Comparison of ENCODE assay signal across 10 cellular contexts in genomic region chr15:85316244-85316934, GRCh38.
A peak's percentile ranks its signal among the peaks of the same experiment; 100 is the strongest.
DNase-seq lines count a peak whose midpoint lies in the region; ATAC-seq and TF ChIP-seq lines count a peak whose summit lies in the region.
"Had no signal": no experiment of that assay in that cellular context is flagged by ENCODE, and none has a peak within 500 bp of the region (broad histone marks: within the 10 kb centered on the region; RNA-seq: fewer than 3 reads in every experiment).

No MANE protein-coding gene starts in this region.

- H3K9me1 ChIP-seq in IMR-90 (ENCODE audit: insufficient read depth, low read length): peaks cover 23% of the 10 kb centered on the region

- H3K18ac ChIP-seq in IMR-90 (ENCODE audit: low read depth, low read length): peak overlapping the region; percentile 18; the same call in 1 of the 2 replicates

- H2AFZ ChIP-seq in IMR-90 (replicated peaks; ENCODE audit: low read length, poor library complexity): no peak overlapping the region

- no peaks in the 10 kb centered on the region for H3K9me3 ChIP-seq in CD4-positive, CD25-positive, alpha-beta regulatory T cell (ENCODE audit: control insufficient read depth in 2 of 2, low read length in 2 of 2)
- no peaks in the 10 kb centered on the region for H3K9me3 ChIP-seq in IMR-90 (ENCODE audit: control insufficient read depth, insufficient read depth, low read length)
- no peaks in the 10 kb centered on the region for H3K9me3 ChIP-seq in gastroesophageal sphincter

- peak overlapping the region; percentile 63; the same call in 1 of the 2 replicates for H3K23ac ChIP-seq in IMR-90 (ENCODE audit: low read depth, low read length)

- BruUV-seq in IMR-90 (replicated peaks; lab: Mats Ljungman, UMichigan): no TSS peak

- H3K27ac ChIP-seq in CD4-positive, CD25-positive, alpha-beta regulatory T cell (ENCODE audit: insufficient read depth, low read length, poor library complexity, severe bottlenecking): peak overlapping the region; percentile 77
- H3K27ac ChIP-seq in IMR-90 (ENCODE audit: insufficient read depth, low read length) (no peak overlapping the region), gastroesophageal sphincter (no peak overlapping the region)
- H3K27ac ChIP-seq: HL-60 had no signal

- dilution Hi-C loops in IMR-90 (cut with HindIII; ENCODE audit: low sequenced_read_pairs, unreplicated experiment): no loop called here

- CTCF ChIA-PET in IMR-90 (lab: Yijun Ruan, JAX): no interaction called here

- peak overlapping the region; percentile 31 for H2BK5ac ChIP-seq in IMR-90 (ENCODE audit: low read depth, low read length, poor library complexity, severe bottlenecking)

- H3K27me3 Mint-ChIP-seq in CD4-positive, CD25-positive, alpha-beta regulatory T cell: no peaks in the 10 kb centered on the region
- no peaks in the 10 kb centered on the region for H3K27me3 Mint-ChIP-seq in naive B cell

- peak overlapping the region; percentile 20; the same call in 2 of the 3 replicates for H2BK15ac ChIP-seq in IMR-90 (ENCODE audit: low read depth, low read length)

- no peak for TF ChIP-seq EP300 in gastroesophageal sphincter (IDR thresholded peaks at IDR 0.05)

- no peak overlapping the region for H3K4me2 ChIP-seq in IMR-90 (ENCODE audit: low read depth, low read length)

- no peak overlapping the region for H2AK9ac ChIP-seq in IMR-90 (replicated peaks; ENCODE audit: low read depth, low read length, poor library complexity)

- H2BK120ac ChIP-seq in IMR-90 (ENCODE audit: low read depth, low read length): peak overlapping the region; percentile 73

- no peaks in the 10 kb centered on the region for H3K27me3 ChIP-seq in CD4-positive, CD25-positive, alpha-beta regulatory T cell (ENCODE audit: control insufficient read depth, insufficient read depth, low read length)
- H3K27me3 ChIP-seq in IMR-90 (ENCODE audit: control insufficient read depth, insufficient read depth, low read length) (no peaks in the 10 kb centered on the region), gastroesophageal sphincter (no peaks in the 10 kb centered on the region)

- peaks cover 34 to 65% (median 47%) of the 10 kb centered on the region in 4 donors for H3K4me1 Mint-ChIP-seq in CD4-positive, CD25-positive, alpha-beta regulatory T cell
- peaks cover 53 to 82% (median 62%) of the 10 kb centered on the region in 3 donors for H3K4me1 Mint-ChIP-seq in naive B cell

- H3K4me1 ChIP-seq in CD4-positive, CD25-positive, alpha-beta regulatory T cell (ENCODE audit: control insufficient read depth, insufficient read depth, low read length, poor library complexity, severe bottlenecking): peaks cover 41% of the 10 kb centered on the region
- H3K4me1 ChIP-seq in IMR-90 (ENCODE audit: control insufficient read depth, insufficient read depth, low read length) (peaks cover 21% of the 10 kb centered on the region), gastroesophageal sphincter (no peaks in the 10 kb centered on the region)

- DNase-seq in CD4-positive, CD25-positive, alpha-beta regulatory T cell: peak in 2 of 3 donors; percentile 48 to 79
- DNase-seq in IMR-90 (peak; percentile 53), naive B cell (no peak), inferior parietal cortex (ENCODE audit: extremely low spot score) (no peak), SHP77 (lab: John Stamatoyannopoulos, UW) (no peak), NCI-H2171 (lab: John Stamatoyannopoulos, UW) (no peak)
- no peak for DNase-seq in activated naive CD4-positive, alpha-beta T cell treated with anti-CD3 and anti-CD28 coated beads, Interleukin-2, amount 50 U/mL, for 72 hours (ENCODE audit: low spot score in 2 of 2)
- DNase-seq: NCI-H524 treated with DMSO at 0.1 percent for 48 hours had no signal

- H2AK5ac ChIP-seq in IMR-90 (ENCODE audit: low read depth, low read length): peak overlapping the region; percentile 54

- ATAC-seq in CD4-positive, CD25-positive, alpha-beta regulatory T cell (ENCODE audit: low read depth in 2 of 2): peak; percentile 59 to 61
- ATAC-seq in IMR-90 (ENCODE audit: low read depth) (no peak), naive B cell (ENCODE audit: low read depth in 2 of 2) (no peak), gastroesophageal sphincter (no peak)
- peak; percentile 58 to 66 for ATAC-seq in activated naive CD4-positive, alpha-beta T cell treated with anti-CD3 and anti-CD28 coated beads, Interleukin-2, amount 50 U/mL, for 72 hours

- peak overlapping the region in 3 of 4 donors; percentile 5 to 80 (median 50) for H3K4me3 Mint-ChIP-seq in CD4-positive, CD25-positive, alpha-beta regulatory T cell
- peak overlapping the region in 2 of 8 donors; percentile 60 to 70 for H3K4me3 Mint-ChIP-seq in naive B cell

- TF ChIP-seq RAD21 in IMR-90 (IDR thresholded peaks at IDR 0.05; ENCODE audit: low read length): no peak

- peaks cover 0 to 17% of the 10 kb centered on the region in 2 experiments; a peak in 1 of 4 replicates for H3K79me1 ChIP-seq in IMR-90 (ENCODE audit: low read depth in 1 of 2, low read length in 2 of 2)

- no peak overlapping the region for H4K5ac ChIP-seq in IMR-90 (ENCODE audit: low read depth, low read length)

- no peak overlapping the region for H4K91ac ChIP-seq in IMR-90 (ENCODE audit: insufficient read depth, low read depth, low read length)

- H3K36me3 Mint-ChIP-seq in CD4-positive, CD25-positive, alpha-beta regulatory T cell: peaks cover 4% of the 10 kb centered on the region
- peaks cover 4 to 12% of the 10 kb centered on the region in 2 donors for H3K36me3 Mint-ChIP-seq in activated naive CD4-positive, alpha-beta T cell treated with anti-CD3 and anti-CD28 coated beads, Interleukin-2, amount 50 U/mL, for 72 hours
- peaks cover 9 to 10% of the 10 kb centered on the region in 2 donors for H3K36me3 Mint-ChIP-seq in naive B cell

- H3K4ac ChIP-seq in IMR-90 (ENCODE audit: low read depth, low read length): peak overlapping the region; percentile 44; the same call in 1 of the 2 replicates

- WGBS in IMR-90 (ENCODE audit: extremely low coverage in 2 of 2, insufficient read length in 1 of 2), 2 experiments: 93% methylated on average over 3 of the region's 8 CpGs; no CpG with 5 or more reads in 1 of the 2 experiments
- WGBS in gastroesophageal sphincter (ENCODE audit: low coverage in 1 of 2), 2 donors: 62 to 72% methylated on average over 8 of the region's 8 CpGs

- POLR2A ChIA-PET in IMR-90 (lab: Charles Lee; ENCODE audit: unreplicated experiment): no interaction called here

- TF ChIP-seq POLR2A in IMR-90 (IDR thresholded peaks at IDR 0.05; ENCODE audit: low read depth, low read length) (no peak), gastroesophageal sphincter (IDR thresholded peaks at IDR 0.05) (no peak)

- in situ Hi-C loops in IMR-90 (cut with MboI; ENCODE audit: low sequenced_read_pairs): no loop called here

- intact Hi-C loops in IMR-90 (cut with micrococcal nuclease): loop anchor here (5.0 kb wide), 2 partner anchors 91 to 391 kb away; no protein-coding TSS in a partner anchor

- H3K36me3 ChIP-seq in CD4-positive, CD25-positive, alpha-beta regulatory T cell (ENCODE audit: control insufficient read depth, insufficient read depth, low read length): no peaks in the 10 kb centered on the region
- H3K36me3 ChIP-seq in IMR-90 (ENCODE audit: control insufficient read depth, insufficient read depth, low read length): no peaks in the 10 kb centered on the region
- H3K36me3 ChIP-seq in gastroesophageal sphincter: no peaks in the 10 kb centered on the region

- H3K14ac ChIP-seq in IMR-90 (replicated peaks; ENCODE audit: low read depth, low read length): peak overlapping the region; percentile 77

- peak overlapping the region; percentile 60 for H3K4me3 ChIP-seq in CD4-positive, CD25-positive, alpha-beta regulatory T cell (ENCODE audit: low read depth, low read length)
- H3K4me3 ChIP-seq in IMR-90 (ENCODE audit: insufficient read depth, low read depth, low read length): no peak overlapping the region
- H3K4me3 ChIP-seq in gastroesophageal sphincter: no peak overlapping the region

- H2BK20ac ChIP-seq in IMR-90 (ENCODE audit: low read depth, low read length): peak overlapping the region; percentile 81

- H3K9ac ChIP-seq in IMR-90 (ENCODE audit: low read depth, low read length): no peak overlapping the region

- TF ChIP-seq CTCF in IMR-90 (conservative IDR thresholded peaks at IDR 0.05; ENCODE audit: low read depth, low read length) (no peak), gastroesophageal sphincter (IDR thresholded peaks at IDR 0.05) (no peak)

- H4K20me1 ChIP-seq in IMR-90 (ENCODE audit: insufficient read depth, low read length): peaks cover 3% of the 10 kb centered on the region

- no peak overlapping the region for H3K56ac ChIP-seq in IMR-90 (ENCODE audit: extremely low read depth, insufficient read depth, low read length)

- peak overlapping the region; percentile 82 to 98 (median 86) for H3K27ac Mint-ChIP-seq in CD4-positive, CD25-positive, alpha-beta regulatory T cell
- peak overlapping the region; percentile 53 to 87 for H3K27ac Mint-ChIP-seq in activated naive CD4-positive, alpha-beta T cell treated with anti-CD3 and anti-CD28 coated beads, Interleukin-2, amount 50 U/mL, for 72 hours
- peak overlapping the region; percentile 71 to 95 (median 86) for H3K27ac Mint-ChIP-seq in naive B cell

- H3K9me3 Mint-ChIP-seq in CD4-positive, CD25-positive, alpha-beta regulatory T cell: peaks cover 0 to 2% (median under 1%) of the 10 kb centered on the region in 7 donors
- peaks cover 0 to 16% of the 10 kb centered on the region in 2 donors for H3K9me3 Mint-ChIP-seq in activated naive CD4-positive, alpha-beta T cell treated with anti-CD3 and anti-CD28 coated beads, Interleukin-2, amount 50 U/mL, for 72 hours
- peaks cover 0 to 4% (median 2%) of the 10 kb centered on the region in 7 donors for H3K9me3 Mint-ChIP-seq in naive B cell

- H4K8ac ChIP-seq in IMR-90 (ENCODE audit: low read depth in 2 of 2, low read length in 2 of 2): peak overlapping the region in 1 of 2 experiments; percentile 38; a peak in 1 of 4 replicates

TF ChIP-seq in IMR-90, 13 proteins besides CTCF, POLR2A, EP300 and RAD21 (continues in another document):
- TF ChIP-seq RCOR1 (IDR thresholded peaks at IDR 0.05; ENCODE audit: insufficient replicate concordance, low read length) (no peak), CHD1 (IDR thresholded peaks at IDR 0.05; ENCODE audit: low read depth, low read length) (no peak), NFE2L2 (IDR thresholded peaks at IDR 0.05; ENCODE audit: low read depth, low read length) (no peak), MAZ (IDR thresholded peaks at IDR 0.05; ENCODE audit: borderline replicate concordance, low read depth, low read length) (no peak), BHLHE40 (IDR thresholded peaks at IDR 0.05; ENCODE audit: low read depth, low read length) (no peak), USF2 (IDR thresholded peaks at IDR 0.05; ENCODE audit: low read depth, low read length) (no peak), CEBPB (IDR thresholded peaks at IDR 0.05; ENCODE audit: low read depth, low read length) (no peak), FOS (IDR thresholded peaks at IDR 0.05; ENCODE audit: low read depth, low read length) (no peak)

Comparison
In these comparisons a context has a peak if more than half of its experiments do, and no peak if none do; other contexts are left out.
1. ATAC-seq: peak in CD4-positive, CD25-positive, alpha-beta regulatory T cell (2 of 2) and activated naive CD4-positive, alpha-beta T cell treated with anti-CD3 and anti-CD28 coated beads, Interleukin-2, amount 50 U/mL, for 72 hours (2 of 2); none in IMR-90 (single experiment), naive B cell (0 of 2) and gastroesophageal sphincter (single experiment).
2. DNase-seq: peak in CD4-positive, CD25-positive, alpha-beta regulatory T cell (2 of 3) and IMR-90 (single experiment); none in activated naive CD4-positive, alpha-beta T cell treated with anti-CD3 and anti-CD28 coated beads, Interleukin-2, amount 50 U/mL, for 72 hours (0 of 2), naive B cell (single experiment), inferior parietal cortex (single experiment), SHP77 (0 of 2) and NCI-H2171 (single experiment).
3. Peak in every context shown above with its lines, with median percentiles within 50 percentile points of each other: H3K27ac Mint-ChIP-seq.